Comparison of ENCODE assay signal across 8 cellular contexts in genomic region chr5:56909294-56910122, GRCh38. TPM values are rescaled to one million over a fixed set of nuclear protein-coding genes. Genes with fewer than 3 reads are reported as not detected.
DNase-seq lines count a peak whose midpoint lies in the region; ATAC-seq and TF ChIP-seq lines count a peak whose summit lies in the region.

TSS of gene SETD9 (plus strand) at chr5:56909596. CDS start at chr5:56909646, 50 bp downstream.

- H3K9me3 Mint-ChIP-seq in brain, result peaks cover 4 to 16% (median 5%) of the 10 kb centered on the region in 5 experiments

- H3K27me3 Mint-ChIP-seq in brain, result no peaks in the 10 kb centered on the region

- TF ChIP-seq EP300 in sigmoid colon (IDR thresholded peaks at IDR 0.05), result no peak

- no peaks in the 10 kb centered on the region for H3K27me3 ChIP-seq in sigmoid colon

- H3K4me1 ChIP-seq in sigmoid colon, result peaks cover 0 to 9% (median 7%) of the 10 kb centered on the region in 4 donors

- peak within 1 kb of the TSS; percentile 80 to 98 (median 88) for H3K27ac Mint-ChIP-seq in brain

- H3K4me3 Mint-ChIP-seq in brain, result peak within 1 kb of the TSS; percentile 85 to 91 (median 89)

- TF ChIP-seq CTCF in 22Rv1 (IDR thresholded peaks at IDR 0.05) (no peak), brain (conservative IDR thresholded peaks at IDR 0.05) (no peak), sigmoid colon (IDR thresholded peaks at IDR 0.05) (no peak)

- peak; percentile 77 for ATAC-seq in HG03064 (IDR thresholded peaks at IDR 0.05; ENCODE audit: low read depth, unreplicated experiment)

- peak within 1 kb of the TSS; percentile 54 to 73 (median 69) for H3K4me3 ChIP-seq in sigmoid colon

- H3K36me3 Mint-ChIP-seq in brain, result no peaks in the 10 kb centered on the region

- peaks cover 28% of the 10 kb centered on the region for H3K4me1 Mint-ChIP-seq in brain

- peak; percentile 94 for TF ChIP-seq POLR2A in GM18526 (IDR thresholded peaks at IDR 0.05; ENCODE audit: extremely low read depth, insufficient read length)
- TF ChIP-seq POLR2A in sigmoid colon (IDR thresholded peaks at IDR 0.05), result peak in 1 of 2 donors; percentile 68

- DNase-seq in NCI-H2107 (lab: John Stamatoyannopoulos, UW) (peak; percentile 77), UCSD-AML1 (lab: John Stamatoyannopoulos, UW; ENCODE audit: unreplicated experiment) (peak; percentile 99), iPS DF 4.7 (ENCODE audit: extremely low read depth, low spot score) (peak; percentile 86), sigmoid colon (peak; percentile 99)

- no peaks in the 10 kb centered on the region for H3K36me3 ChIP-seq in sigmoid colon

- intact Hi-C loops in sigmoid colon (cut with DNase I), result loop anchor here (1.0 to 10.0 kb wide), 6 partner anchors 42 to 1548 kb away; partner anchors contain the start of genes IL6ST and MAP3K1

- 0% methylated on average over 81 of the region's 81 CpGs for WGBS in sigmoid colon, 2 donors

- H3K27ac ChIP-seq in 22Rv1, result peak within 1 kb of the TSS; percentile 87
- peak within 1 kb of the TSS; percentile 90 to 98 (median 96) for H3K27ac ChIP-seq in sigmoid colon

- H3K9me3 ChIP-seq in sigmoid colon, result no peaks in the 10 kb centered on the region

RNA-seq across cellular contexts. Expression of gene SETD9, which starts in this region (rescaled TPM):
- 4.6 TPM for polyA plus RNA-seq in brain (ENCODE audit: insufficient read depth, low read depth, low replicate concordance)
- total RNA-seq in sigmoid colon, result 10 to 100 TPM in 3 of 4 donors, 1 to 10 TPM in 1; 6.6 to 30.7 (median 19.4) TPM
- 10 to 100 TPM in 2 of 3 donors, 1 to 10 TPM in 1; 8.4 to 34.2 (median 26.1) TPM for polyA plus RNA-seq in sigmoid colon

Comparison
In these comparisons a context has a peak if more than half of its experiments do, and no peak if none do; other contexts are left out.
1. Peak in every context shown above with its lines: DNase-seq, ATAC-seq, H3K4me3 ChIP-seq and H3K27ac ChIP-seq.